7 cellular contexts compared by ENCODE assay signal in genomic region chr21:34544032-34544496, GRCh38. TPM values are rescaled to one million over a fixed set of nuclear protein-coding genes. Genes with fewer than 3 reads are reported as not detected.
DNase-seq lines count a peak whose midpoint lies in the region; ATAC-seq and TF ChIP-seq lines count a peak whose summit lies in the region.

No MANE protein-coding gene starts in this region.

- H3K4me1 ChIP-seq in left lung = peaks cover 17 to 43% of the 10 kb centered on the region in 2 donors

- no peak overlapping the region for H3K4me3 ChIP-seq in cardiac fibroblast (replicated peaks in 1 of 2; ENCODE audit: low read depth in 2 of 2, low read length in 2 of 2)
- no peak overlapping the region for H3K4me3 ChIP-seq in left lung

- peak; percentile 45 for TF ChIP-seq CTCF in LNCAP (IDR thresholded peaks at IDR 0.05)
- TF ChIP-seq CTCF in cardiac fibroblast (IDR thresholded peaks at IDR 0.05; ENCODE audit: low read depth, low read length) = peak; percentile 79
- peak; percentile 27 to 72 for TF ChIP-seq CTCF in left lung (IDR thresholded peaks at IDR 0.05)

- DNase-seq in ELF-1 (ENCODE audit: low read depth, low spot score) (peak; percentile 74), SKM-1 treated with dmso at 0.1 percent for 144 hours (lab: John Stamatoyannopoulos, UW; ENCODE audit: unreplicated experiment) (peak; percentile 54), cardiac fibroblast (ENCODE audit: low read depth in 2 of 2) (peak; percentile 87 to 90), left lung (no peak)
- DNase-seq in stimulated activated naive CD8-positive, alpha-beta T cell treated with anti-CD3 and anti-CD28 coated beads, Interleukin-15, Interleukin-2, amounts not matched to agents 100 U/mL and 50 U/mL, for 24 hours = peak; percentile 59

- H3K9me3 ChIP-seq in left lung = no peaks in the 10 kb centered on the region

- H3K27ac ChIP-seq in left lung = peak overlapping the region in 1 of 2 donors; percentile 87

- intact Hi-C loops in left lung (cut with DNase I) = no loop called here

- no peaks in the 10 kb centered on the region for H3K27me3 ChIP-seq in left lung

- H3K36me3 ChIP-seq in left lung = no peaks in the 10 kb centered on the region

- ATAC-seq in left lung (peak; percentile 61), HG02938 (IDR thresholded peaks at IDR 0.05; ENCODE audit: unreplicated experiment) (no peak)
- ATAC-seq in stimulated activated naive CD8-positive, alpha-beta T cell treated with anti-CD3 and anti-CD28 coated beads, Interleukin-15, Interleukin-2, amounts not matched to agents 100 U/mL and 50 U/mL, for 24 hours = peak; percentile 29

RNA-seq across cellular contexts. Expression of gene KCNE1, which starts 32.1 kb away (rescaled TPM):
- 10 to 100 TPM in 1 of 2 donors, 1 to 10 TPM in 1; 3.8 to 21.2 TPM for total RNA-seq in left lung

Comparison
In these comparisons a context has a peak if more than half of its experiments do, and no peak if none do; other contexts are left out.
1. DNase-seq: peak in ELF-1 (single experiment), SKM-1 treated with dmso at 0.1 percent for 144 hours (single experiment), cardiac fibroblast (2 of 2) and stimulated activated naive CD8-positive, alpha-beta T cell treated with anti-CD3 and anti-CD28 coated beads, Interleukin-15, Interleukin-2, amounts not matched to agents 100 U/mL and 50 U/mL, for 24 hours (single experiment); none in left lung (0 of 2).
2. Peak in every context shown above with its lines, with median percentiles within 50 percentile points of each other: CTCF ChIP-seq.